In genomic region chr9:92345582-92345981, GRCh38 we compare ENCODE assay signal across 30 cellular contexts. TPM values are rescaled to one million over a fixed set of nuclear protein-coding genes. Genes with fewer than 3 reads are reported as not detected.
DNase-seq lines count a peak whose midpoint lies in the region; ATAC-seq, FAIRE-seq and TF ChIP-seq lines count a peak whose summit lies in the region.
"Had no signal": no experiment of that assay in that cellular context is flagged by ENCODE, and none has a peak within 500 bp of the region (broad histone marks: within the 10 kb centered on the region; RNA-seq: fewer than 3 reads in every experiment).

No MANE protein-coding gene starts in this region.

- no peak for TF ChIP-seq RAD21 in HepG2 (CRISPR knock-in tag; IDR thresholded peaks at IDR 0.05)

- H3K9ac ChIP-seq in HepG2 (ENCODE audit: insufficient read depth, low read depth, low read length) (no peak overlapping the region), Karpas-422 (ENCODE audit: low read length) (no peak overlapping the region)
- H3K9ac ChIP-seq: BLaER1 had no signal

- FAIRE-seq in HepG2 (lab: Jason Lieb, UNC) (no peak), endometrium (lab: Jason Lieb, UNC) (peak; percentile 18)
- FAIRE-seq: GM12878, GM12892, GM18507 had no signal

- ATAC-seq in HepG2 (no peak), right lobe of liver (no peak), aorta (ENCODE audit: low FRiP score) (no peak)
- ATAC-seq: GM12878 had no signal

- H2AFZ ChIP-seq in HepG2 (ENCODE audit: low read length) (no peak overlapping the region), Karpas-422 (ENCODE audit: low read length) (no peak overlapping the region)

- intact Hi-C loops in HepG2 (cut with micrococcal nuclease; ENCODE audit: unreplicated experiment) (loop anchor here (10.0 kb wide), 1 partner anchor 301 kb away; no protein-coding TSS in a partner anchor), right lobe of liver (cut with DNase I) (no loop called here), aorta (cut with DNase I) (loop anchor here in 1 of 2 donors (5.0 to 10.0 kb wide), 2 partner anchors 37 to 89 kb away; no protein-coding TSS in a partner anchor)

- H3K4me1 ChIP-seq in HepG2 (ENCODE audit: insufficient read depth, low read length) (no peaks in the 10 kb centered on the region), right lobe of liver (no peaks in the 10 kb centered on the region), Karpas-422 (ENCODE audit: low read length) (no peaks in the 10 kb centered on the region), aorta (ENCODE audit: control insufficient read depth in 1 of 2, insufficient read depth in 2 of 2, low read length in 2 of 2) (peaks cover 0 to 2% of the 10 kb centered on the region in 2 donors)
- H3K4me1 ChIP-seq: BLaER1 had no signal

- TF ChIP-seq EP300 in HepG2 (IDR thresholded peaks at IDR 0.05; ENCODE audit: low read depth in 2 of 2, low read length in 2 of 2) (no peak), HepG2 (CRISPR knock-in tag; IDR thresholded peaks at IDR 0.05; ENCODE audit: borderline replicate concordance) (no peak)

- H3K4me3 ChIP-seq in HepG2 (replicated peaks in 1 of 3; ENCODE audit: insufficient read depth in 1 of 3, low read depth in 2 of 3, low read length in 3 of 3) (no peak overlapping the region), right lobe of liver (no peak overlapping the region), Karpas-422 (ENCODE audit: low read length) (no peak overlapping the region), aorta (ENCODE audit: low read length in 2 of 2) (no peak overlapping the region)
- H3K4me3 ChIP-seq: BLaER1, GM12878 had no signal

- H4K20me1 ChIP-seq in HepG2 (ENCODE audit: insufficient read depth, low read length) (no peaks in the 10 kb centered on the region), Karpas-422 (ENCODE audit: insufficient read depth, low read depth, low read length) (no peaks in the 10 kb centered on the region)
- H4K20me1 ChIP-seq: BLaER1 had no signal

- H3K79me2 ChIP-seq in HepG2 (ENCODE audit: insufficient read depth, low read length), result no peaks in the 10 kb centered on the region
- peaks cover 22% of the 10 kb centered on the region for H3K79me2 ChIP-seq in Karpas-422 (ENCODE audit: low read length)

- no TSS peak for BruUV-seq in HepG2 (replicated peaks; lab: Mats Ljungman, UMichigan)

- CTCF ChIA-PET in HepG2 (lab: Yijun Ruan, JAX; ENCODE audit: low intra/inter-chr PET ratio, low total read pairs), result no interaction called here

- H3K9me2 ChIP-seq in Karpas-422 (replicated peaks; ENCODE audit: insufficient read depth, low read length), result no peaks in the 10 kb centered on the region

- in situ Hi-C loops in HepG2 (cut with HindIII; ENCODE audit: extremely low pct_ligation_motif_present, low pct_unique_long_range_greater_than_20kb), result no loop called here

- POLR2A ChIA-PET in HepG2 (lab: Yijun Ruan, JAX), result no interaction called here

- no peak for TF ChIP-seq POLR2A in HepG2 (IDR thresholded peaks at IDR 0.05; ENCODE audit: insufficient read depth in 1 of 2, low read depth in 2 of 2, low read length in 2 of 2)
- no peak for TF ChIP-seq POLR2A in right lobe of liver (IDR thresholded peaks at IDR 0.05)

- DNase-seq in HepG2 (ENCODE audit: low spot score), result no peak
- no peak for DNase-seq in right lobe of liver
- DNase-seq in Karpas-422, result peak; percentile 11
- DNase-seq in superior temporal gyrus (ENCODE audit: extremely low spot score), result no peak
- no peak for DNase-seq in aorta
- DNase-seq in activated T-cell treated with anti-CD3 and anti-CD28 coated beads, Interleukin-2, amount 50 U/mL, for 1 hour, result no peak
- DNase-seq: ACHN; BE2C; C1 segment of cervical spinal cord; CD4-positive, alpha-beta memory T cell; CD4-positive, CD25-positive, alpha-beta regulatory T cell; CD8-positive, alpha-beta memory T cell; COR-L47; DMS 273 treated with DMSO at 0.1 percent for 48 hours; DMS153; DMS53; DMS79; DND-41; EL; GDM1 had no signal

- H3K27me3 ChIP-seq in HepG2 (ENCODE audit: control insufficient read depth in 1 of 2, insufficient read depth in 2 of 2, low read length in 2 of 2), result no peaks in the 10 kb centered on the region
- no peaks in the 10 kb centered on the region for H3K27me3 ChIP-seq in right lobe of liver
- H3K27me3 ChIP-seq in Karpas-422 (ENCODE audit: low read length), result no peaks in the 10 kb centered on the region
- H3K27me3 ChIP-seq in aorta (ENCODE audit: control insufficient read depth in 1 of 2, insufficient read depth in 2 of 2, low read length in 1 of 2), result no peaks in the 10 kb centered on the region
- H3K27me3 ChIP-seq: BE2C, BLaER1 had no signal

- no peak for TF ChIP-seq CTCF in HepG2 (CRISPR knock-in tag; IDR thresholded peaks at IDR 0.05)
- no peak for TF ChIP-seq CTCF in right lobe of liver (IDR thresholded peaks at IDR 0.05)

- no peaks in the 10 kb centered on the region for H3K9me3 ChIP-seq in HepG2 (ENCODE audit: low read length)
- H3K9me3 ChIP-seq in right lobe of liver, result no peaks in the 10 kb centered on the region
- H3K9me3 ChIP-seq in Karpas-422 (ENCODE audit: low read length), result no peaks in the 10 kb centered on the region
- H3K9me3 ChIP-seq in aorta (ENCODE audit: control insufficient read depth, low read length), result no peaks in the 10 kb centered on the region
- H3K9me3 ChIP-seq: BE2C had no signal

- H3K4me2 ChIP-seq in HepG2 (ENCODE audit: low read depth, low read length) (no peak overlapping the region), Karpas-422 (ENCODE audit: low read depth, low read length, poor library complexity, severe bottlenecking) (no peak overlapping the region)
- H3K4me2 ChIP-seq: BLaER1 had no signal

- no peak overlapping the region for H3K27ac ChIP-seq in HepG2 (ENCODE audit: extremely low read length, insufficient read depth, low read length)
- no peak overlapping the region for H3K27ac ChIP-seq in right lobe of liver
- no peak overlapping the region for H3K27ac ChIP-seq in Karpas-422 (ENCODE audit: low read length)
- no peak overlapping the region for H3K27ac ChIP-seq in aorta (ENCODE audit: low read depth in 1 of 2, low read length in 2 of 2)
- H3K27ac ChIP-seq: 22Rv1, BLaER1 had no signal

- H3K36me3 ChIP-seq in HepG2 (replicated peaks in 1 of 2; ENCODE audit: control insufficient read depth in 1 of 2, insufficient read depth in 2 of 2, low read length in 2 of 2) (no peaks in the 10 kb centered on the region), right lobe of liver (no peaks in the 10 kb centered on the region), Karpas-422 (ENCODE audit: insufficient read depth, low read length) (peaks cover 22% of the 10 kb centered on the region), aorta (ENCODE audit: control insufficient read depth in 1 of 2, insufficient read depth in 2 of 2, low read length in 1 of 2) (no peaks in the 10 kb centered on the region)

RNA-seq across cellular contexts. Expression of gene CENPP, which starts 19.8 kb away (rescaled TPM):
- total RNA-seq in HepG2 (2016; rRNA removed; fragmentation: Illumina TruSeq; extraction: Trizol), result 11.0 and 11.4 TPM in 2 replicates
- total RNA-seq in HepG2 (2016; cell fraction: cytosol; rRNA removed; fragmentation: Illumina TruSeq; extraction: Trizol; ENCODE audit: low read depth), result 2.3 and 3.3 TPM in 2 replicates
- total RNA-seq in HepG2 (2016; cell fraction: insoluble cytoplasmic fraction; rRNA removed; fragmentation: Illumina TruSeq; extraction: Trizol), result 9.2 and 12.7 TPM in 2 replicates
- 6.4 and 7.6 TPM in 2 replicates for total RNA-seq in HepG2 (2016; cell fraction: membrane; rRNA removed; fragmentation: Illumina TruSeq; extraction: Trizol)
- 14.0 and 16.0 TPM in 2 replicates for total RNA-seq in HepG2 (2016; cell fraction: nucleus; rRNA removed; fragmentation: Illumina TruSeq; extraction: Trizol)
- 1.2 and 2.0 TPM in 2 replicates for polyA plus RNA-seq in HepG2 (2011; rRNA removed)
- polyA plus RNA-seq in HepG2 (2011; cell fraction: cytosol; rRNA removed), result 0.59 and 0.67 TPM in 2 replicates
- polyA plus RNA-seq in HepG2 (2011; cell fraction: nucleus; rRNA removed), result 0.63 and 0.69 TPM in 2 replicates
- polyA plus RNA-seq in HepG2 (2012), result 2.4 and 3.9 TPM in 2 replicates
- 3.7 and 4.4 TPM in 2 replicates for polyA plus RNA-seq in HepG2 (2016; cell fraction: cytosol; fragmentation: Illumina TruSeq; extraction: Trizol; ENCODE audit: low read depth)
- 9.4 and 13.3 TPM in 2 replicates for polyA plus RNA-seq in HepG2 (2016; cell fraction: insoluble cytoplasmic fraction; fragmentation: Illumina TruSeq; extraction: Trizol; ENCODE audit: low read depth)
- 5.5 and 5.6 TPM in 2 replicates for polyA plus RNA-seq in HepG2 (2016; cell fraction: membrane; fragmentation: Illumina TruSeq; extraction: Trizol; ENCODE audit: low read depth)
- 3.7 and 5.9 TPM in 2 replicates for polyA plus RNA-seq in HepG2 (2016; cell fraction: nucleus; fragmentation: Illumina TruSeq; extraction: Trizol; ENCODE audit: insufficient read depth, low read depth)
- 1.3 and 4.8 TPM in 2 replicates for polyA minus RNA-seq in HepG2 (2011; rRNA and poly(A)+ RNA removed; ENCODE audit: low replicate concordance)
- polyA minus RNA-seq in HepG2 (2011; cell fraction: cytosol; rRNA and poly(A)+ RNA removed), result 0.79 and 1.3 TPM in 2 replicates
- polyA minus RNA-seq in HepG2 (2011; cell fraction: nucleus; rRNA and poly(A)+ RNA removed), result 5.2 and 6.4 TPM in 2 replicates
- 1 to 10 TPM; 1.0 to 3.7 (median 1.5) TPM for total RNA-seq in right lobe of liver
- total RNA-seq in Karpas-422 (2014; rRNA removed; shearing (Covaris generic); ENCODE audit: low replicate concordance), result 11.0 and 12.6 TPM in 2 replicates
- 10 to 100 TPM in 1 of 2 donors, 1 to 10 TPM in 1; 3.9 to 11.1 TPM for total RNA-seq in aorta
- polyA plus RNA-seq in aorta, result 1 to 10 TPM in 1 of 2 donors, under 1 TPM in 1; 0.50 to 4.7 TPM

RNA-seq across cellular contexts. Expression of gene NOL8, which starts 20.4 kb away (rescaled TPM):
- total RNA-seq in HepG2 (2016; rRNA removed; fragmentation: Illumina TruSeq; extraction: Trizol) (35.4 and 36.3 TPM in 2 replicates), right lobe of liver (10 to 100 TPM in 5 of 6 experiments, 1 to 10 TPM in 1; 8.9 to 25.9 (median 15.9) TPM), aorta (10 to 100 TPM; 29.7 to 43.1 TPM)
- 19.9 and 24.9 TPM in 2 replicates for total RNA-seq in HepG2 (2016; cell fraction: cytosol; rRNA removed; fragmentation: Illumina TruSeq; extraction: Trizol; ENCODE audit: low read depth)
- 33.5 and 36.8 TPM in 2 replicates for total RNA-seq in HepG2 (2016; cell fraction: insoluble cytoplasmic fraction; rRNA removed; fragmentation: Illumina TruSeq; extraction: Trizol)
- 14.0 and 17.4 TPM in 2 replicates for total RNA-seq in HepG2 (2016; cell fraction: membrane; rRNA removed; fragmentation: Illumina TruSeq; extraction: Trizol)
- 59.6 and 61.3 TPM in 2 replicates for total RNA-seq in HepG2 (2016; cell fraction: nucleus; rRNA removed; fragmentation: Illumina TruSeq; extraction: Trizol)
- polyA plus RNA-seq in HepG2 (2011; rRNA removed) (11.3 and 12.8 TPM in 2 replicates), aorta (10 to 100 TPM; 14.4 to 22.4 TPM)
- 3.3 and 4.5 TPM in 2 replicates for polyA plus RNA-seq in HepG2 (2011; cell fraction: cytosol; rRNA removed)
- 27.5 and 32.9 TPM in 2 replicates for polyA plus RNA-seq in HepG2 (2011; cell fraction: nucleus; rRNA removed)
- 17.8 and 22.1 TPM in 2 replicates for polyA plus RNA-seq in HepG2 (2012)
- polyA plus RNA-seq in HepG2 (2016; cell fraction: cytosol; fragmentation: Illumina TruSeq; extraction: Trizol; ENCODE audit: low read depth), result 1.8 and 1.9 TPM in 2 replicates
- 34.7 and 35.4 TPM in 2 replicates for polyA plus RNA-seq in HepG2 (2016; cell fraction: insoluble cytoplasmic fraction; fragmentation: Illumina TruSeq; extraction: Trizol; ENCODE audit: low read depth)
- 4.0 and 4.1 TPM in 2 replicates for polyA plus RNA-seq in HepG2 (2016; cell fraction: membrane; fragmentation: Illumina TruSeq; extraction: Trizol; ENCODE audit: low read depth)
- polyA plus RNA-seq in HepG2 (2016; cell fraction: nucleus; fragmentation: Illumina TruSeq; extraction: Trizol; ENCODE audit: insufficient read depth, low read depth), result 104 and 110 TPM in 2 replicates
- polyA minus RNA-seq in HepG2 (2011; rRNA and poly(A)+ RNA removed; ENCODE audit: low replicate concordance), result 9.2 and 37.1 TPM in 2 replicates
- polyA minus RNA-seq in HepG2 (2011; cell fraction: cytosol; rRNA and poly(A)+ RNA removed), result 6.8 and 10.6 TPM in 2 replicates
- polyA minus RNA-seq in HepG2 (2011; cell fraction: nucleus; rRNA and poly(A)+ RNA removed), result 71.3 and 97.8 TPM in 2 replicates
- 47.2 and 53.4 TPM in 2 replicates for total RNA-seq in Karpas-422 (2014; rRNA removed; shearing (Covaris generic); ENCODE audit: low replicate concordance)

RNA-seq across cellular contexts. Expression of gene IARS1, which starts 52.1 kb away (rescaled TPM):
- total RNA-seq in HepG2 (2016; rRNA removed; fragmentation: Illumina TruSeq; extraction: Trizol) (185 and 277 TPM in 2 replicates), right lobe of liver (10 to 100 TPM; 31.8 to 64.9 (median 40.6) TPM), aorta (10 to 100 TPM; 71.7 to 82.1 TPM)
- 84.7 and 106 TPM in 2 replicates for total RNA-seq in HepG2 (2016; cell fraction: cytosol; rRNA removed; fragmentation: Illumina TruSeq; extraction: Trizol; ENCODE audit: low read depth)
- total RNA-seq in HepG2 (2016; cell fraction: insoluble cytoplasmic fraction; rRNA removed; fragmentation: Illumina TruSeq; extraction: Trizol), result 179 and 271 TPM in 2 replicates
- total RNA-seq in HepG2 (2016; cell fraction: membrane; rRNA removed; fragmentation: Illumina TruSeq; extraction: Trizol), result 78.5 and 86.4 TPM in 2 replicates
- 163 and 177 TPM in 2 replicates for total RNA-seq in HepG2 (2016; cell fraction: nucleus; rRNA removed; fragmentation: Illumina TruSeq; extraction: Trizol)
- polyA plus RNA-seq in HepG2 (2011; rRNA removed) (55.9 and 58.6 TPM in 2 replicates), aorta (10 to 100 TPM; 16.5 to 23.3 TPM)
- polyA plus RNA-seq in HepG2 (2011; cell fraction: cytosol; rRNA removed), result 29.6 and 45.6 TPM in 2 replicates
- 139 and 184 TPM in 2 replicates for polyA plus RNA-seq in HepG2 (2011; cell fraction: nucleus; rRNA removed)
- polyA plus RNA-seq in HepG2 (2012), result 119 and 136 TPM in 2 replicates
- 6.9 and 7.5 TPM in 2 replicates for polyA plus RNA-seq in HepG2 (2016; cell fraction: cytosol; fragmentation: Illumina TruSeq; extraction: Trizol; ENCODE audit: low read depth)
- 143 and 151 TPM in 2 replicates for polyA plus RNA-seq in HepG2 (2016; cell fraction: insoluble cytoplasmic fraction; fragmentation: Illumina TruSeq; extraction: Trizol; ENCODE audit: low read depth)
- polyA plus RNA-seq in HepG2 (2016; cell fraction: membrane; fragmentation: Illumina TruSeq; extraction: Trizol; ENCODE audit: low read depth), result 15.1 and 17.8 TPM in 2 replicates
- 120 and 132 TPM in 2 replicates for polyA plus RNA-seq in HepG2 (2016; cell fraction: nucleus; fragmentation: Illumina TruSeq; extraction: Trizol; ENCODE audit: insufficient read depth, low read depth)
- 84.4 and 109 TPM in 2 replicates for polyA minus RNA-seq in HepG2 (2011; rRNA and poly(A)+ RNA removed; ENCODE audit: low replicate concordance)
- 94.4 and 128 TPM in 2 replicates for polyA minus RNA-seq in HepG2 (2011; cell fraction: cytosol; rRNA and poly(A)+ RNA removed)
- polyA minus RNA-seq in HepG2 (2011; cell fraction: nucleus; rRNA and poly(A)+ RNA removed), result 274 and 399 TPM in 2 replicates
- total RNA-seq in Karpas-422 (2014; rRNA removed; shearing (Covaris generic); ENCODE audit: low replicate concordance), result 247 and 401 TPM in 2 replicates

RNA-seq across cellular contexts. Expression of gene OGN, which starts 58.8 kb away (rescaled TPM):
- total RNA-seq in HepG2 (2016; rRNA removed; fragmentation: Illumina TruSeq; extraction: Trizol), result not detected in 2 replicates
- total RNA-seq in HepG2 (2016; cell fraction: cytosol; rRNA removed; fragmentation: Illumina TruSeq; extraction: Trizol; ENCODE audit: low read depth), result not detected in 2 replicates
- total RNA-seq in HepG2 (2016; cell fraction: insoluble cytoplasmic fraction; rRNA removed; fragmentation: Illumina TruSeq; extraction: Trizol), result not detected in 2 replicates
- not detected in 2 replicates for total RNA-seq in HepG2 (2016; cell fraction: membrane; rRNA removed; fragmentation: Illumina TruSeq; extraction: Trizol)
- total RNA-seq in HepG2 (2016; cell fraction: nucleus; rRNA removed; fragmentation: Illumina TruSeq; extraction: Trizol), result not detected in 2 replicates
- polyA plus RNA-seq in HepG2 (2011; rRNA removed), result not detected in 2 replicates
- not detected in 2 replicates for polyA plus RNA-seq in HepG2 (2011; cell fraction: cytosol; rRNA removed)
- not detected in 2 replicates for polyA plus RNA-seq in HepG2 (2011; cell fraction: nucleus; rRNA removed)
- polyA plus RNA-seq in HepG2 (2012), result not detected in 2 replicates
- polyA plus RNA-seq in HepG2 (2016; cell fraction: cytosol; fragmentation: Illumina TruSeq; extraction: Trizol; ENCODE audit: low read depth), result not detected in 2 replicates
- not detected in 2 replicates for polyA plus RNA-seq in HepG2 (2016; cell fraction: insoluble cytoplasmic fraction; fragmentation: Illumina TruSeq; extraction: Trizol; ENCODE audit: low read depth)
- not detected in 2 replicates for polyA plus RNA-seq in HepG2 (2016; cell fraction: membrane; fragmentation: Illumina TruSeq; extraction: Trizol; ENCODE audit: low read depth)
- not detected in 2 replicates for polyA plus RNA-seq in HepG2 (2016; cell fraction: nucleus; fragmentation: Illumina TruSeq; extraction: Trizol; ENCODE audit: insufficient read depth, low read depth)
- polyA minus RNA-seq in HepG2 (2011; rRNA and poly(A)+ RNA removed; ENCODE audit: low replicate concordance), result not detected in 2 replicates
- not detected in 2 replicates for polyA minus RNA-seq in HepG2 (2011; cell fraction: cytosol; rRNA and poly(A)+ RNA removed)
- not detected in 2 replicates for polyA minus RNA-seq in HepG2 (2011; cell fraction: nucleus; rRNA and poly(A)+ RNA removed)
- total RNA-seq in right lobe of liver, result 1 to 10 TPM in 1 of 6 experiments, under 1 TPM in 4, not detected in 1; 0.31 to 1.6 (median 0.43) TPM
- 3.3 and 16.4 TPM in 2 replicates for total RNA-seq in Karpas-422 (2014; rRNA removed; shearing (Covaris generic); ENCODE audit: low replicate concordance)
- total RNA-seq in aorta, result 100 to 1,000 TPM; 175 to 318 TPM
- polyA plus RNA-seq in aorta, result 100 to 1,000 TPM; 235 to 803 TPM
- total RNA-seq: A172; CD4-positive, alpha-beta memory T cell; CD8-positive, alpha-beta memory T cell; Daoy; G401 had no signal
- polyA plus RNA-seq: CD14-positive monocyte had no signal
